8 cellular contexts compared by ENCODE assay signal in the genomic region with DNA sequence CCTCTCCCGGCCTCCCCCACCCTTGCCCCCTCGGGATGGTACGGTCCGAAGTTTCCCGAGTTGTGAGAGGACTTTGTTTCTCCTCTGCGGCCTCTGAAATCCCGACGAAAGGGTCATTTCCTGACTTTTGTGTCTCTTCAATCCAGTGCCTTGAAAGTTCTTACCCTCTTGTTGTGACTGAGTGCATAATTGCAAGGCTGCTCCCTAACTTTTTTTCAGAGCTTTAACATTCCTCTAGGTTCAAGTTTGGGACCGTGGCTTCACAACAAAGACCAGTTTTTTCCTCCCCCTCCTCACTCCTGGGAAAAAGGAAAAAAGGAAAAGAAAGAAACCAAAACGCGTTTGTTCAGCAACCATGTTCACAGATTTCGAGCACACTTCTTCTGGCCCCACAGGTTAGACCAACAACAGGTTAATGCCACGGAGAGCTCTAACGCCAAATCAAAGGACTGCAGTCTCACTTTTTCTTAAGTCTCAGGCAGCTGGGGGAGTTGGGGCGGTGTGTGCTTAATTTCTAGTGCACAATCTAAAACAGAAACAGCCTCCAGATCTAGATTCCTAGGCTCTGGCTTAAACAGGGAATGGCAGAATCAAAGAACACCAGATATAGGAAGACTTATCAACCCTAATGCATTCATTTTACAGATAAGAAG.
DNase-seq lines count a peak whose midpoint lies in the region; ATAC-seq and TF ChIP-seq lines count a peak whose summit lies in the region.

No MANE protein-coding gene starts in this region.

- no peaks in the 10 kb centered on the region for H3K36me3 ChIP-seq in GM23338 (ENCODE audit: insufficient read depth)
- no peaks in the 10 kb centered on the region for H3K36me3 ChIP-seq in right atrium auricular region
- H3K36me3 ChIP-seq in skeletal muscle satellite cell (ENCODE audit: insufficient read depth, low read length) = no peaks in the 10 kb centered on the region

- peaks cover 48% of the 10 kb centered on the region for H3K4me1 ChIP-seq in GM23338 (ENCODE audit: insufficient read depth)
- H3K4me1 ChIP-seq in right atrium auricular region = peaks cover 0 to 32% of the 10 kb centered on the region in 2 donors
- H3K4me1 ChIP-seq in skeletal muscle satellite cell (ENCODE audit: control insufficient read depth, insufficient read depth, low read length) = peaks cover 41% of the 10 kb centered on the region

- H3K4me3 Mint-ChIP-seq in GM23338 = peak overlapping the region; percentile 83
- peak overlapping the region; percentile 9 for H3K4me3 Mint-ChIP-seq in activated CD8-positive, alpha-beta T cell treated with anti-CD3 and anti-CD28 coated beads for 36 hours

- no peaks in the 10 kb centered on the region for H3K9me2 ChIP-seq in GM23338 (ENCODE audit: insufficient read depth)

- H3K79me2 ChIP-seq in GM23338 (replicated peaks; ENCODE audit: insufficient read depth) = no peaks in the 10 kb centered on the region

- peak overlapping the region; percentile 97 for H3K27ac Mint-ChIP-seq in GM23338
- no peak overlapping the region for H3K27ac Mint-ChIP-seq in activated CD8-positive, alpha-beta T cell treated with anti-CD3 and anti-CD28 coated beads for 36 hours

- H3K36me3 Mint-ChIP-seq in GM23338 (ENCODE audit: low read depth) = no peaks in the 10 kb centered on the region
- H3K36me3 Mint-ChIP-seq in activated CD8-positive, alpha-beta T cell treated with anti-CD3 and anti-CD28 coated beads for 36 hours (ENCODE audit: low read depth) = no peaks in the 10 kb centered on the region

- H3K27ac ChIP-seq in GM23338 (ENCODE audit: low read depth) (peak overlapping the region; percentile 59; the same call in 1 of the 2 replicates), right atrium auricular region (peak overlapping the region; percentile 78 to 88)

- H3K4me3 ChIP-seq in GM23338 (peak overlapping the region; percentile 55), right atrium auricular region (peak overlapping the region; percentile 45 to 52), skeletal muscle satellite cell (ENCODE audit: low read length) (peak overlapping the region; percentile 70)

- H3K4me1 Mint-ChIP-seq in GM23338 = peaks cover 71% of the 10 kb centered on the region
- H3K4me1 Mint-ChIP-seq in activated CD8-positive, alpha-beta T cell treated with anti-CD3 and anti-CD28 coated beads for 36 hours (ENCODE audit: low read depth) = peaks cover 36% of the 10 kb centered on the region

- H3K4me2 ChIP-seq in GM23338 (peak overlapping the region; percentile 81), skeletal muscle satellite cell (ENCODE audit: low read length) (peak overlapping the region; percentile 93)

- CTCF ChIA-PET in activated CD8-positive, alpha-beta T cell treated with anti-CD3 and anti-CD28 coated beads for 36 hours (lab: Charles Lee) = interaction anchor here (1.4 kb wide), 1 partner anchor 11 kb away, joined by 3 read pairs; no protein-coding TSS in a partner anchor

- TF ChIP-seq CTCF in GM23338 (conservative IDR thresholded peaks at IDR 0.05; ENCODE audit: low read depth in 2 of 2) (no peak), right atrium auricular region (IDR thresholded peaks at IDR 0.05) (no peak)
- no peak for TF ChIP-seq CTCF in activated CD8-positive, alpha-beta T cell treated with anti-CD3 and anti-CD28 coated beads for 36 hours (IDR thresholded peaks at IDR 0.05)

- H3K27me3 ChIP-seq in GM23338 (ENCODE audit: insufficient read depth) (peaks cover 71% of the 10 kb centered on the region), right atrium auricular region (no peaks in the 10 kb centered on the region), skeletal muscle satellite cell (ENCODE audit: control insufficient read depth, insufficient read depth, low read length) (no peaks in the 10 kb centered on the region)

- peak overlapping the region; percentile 81 for H2AFZ ChIP-seq in GM23338

- peak overlapping the region; percentile 88 for H3K9ac ChIP-seq in skeletal muscle satellite cell (ENCODE audit: low read depth, low read length)

- intact Hi-C loops in activated CD8-positive, alpha-beta T cell treated with anti-CD3 and anti-CD28 coated beads for 36 hours (cut with micrococcal nuclease) = no loop called here

- DNase-seq in GM23338 (ENCODE audit: low spot score) (peak; percentile 38), right atrium auricular region (ENCODE audit: low spot score) (no peak)
- no peak for DNase-seq in activated CD8-positive, alpha-beta T cell treated with anti-CD3 and anti-CD28 coated beads for 36 hours
- no peak for DNase-seq in stimulated activated CD4-positive, alpha-beta T cell treated with anti-CD3 and anti-CD28 coated beads, Interleukin-4, amount 100 ng/mL, for 4 hours

- H3K9me3 ChIP-seq in right atrium auricular region (no peaks in the 10 kb centered on the region), skeletal muscle satellite cell (replicated peaks; ENCODE audit: low read length) (no peaks in the 10 kb centered on the region)

- H4K20me1 ChIP-seq in GM23338 (replicated peaks; ENCODE audit: insufficient read depth) = no peaks in the 10 kb centered on the region

- POLR2A ChIA-PET in activated CD8-positive, alpha-beta T cell treated with anti-CD3 and anti-CD28 coated beads for 36 hours (lab: Charles Lee) = no interaction called here

- no peak; the same call in 2 of the 3 replicates for ATAC-seq in GM23338
- no peak for ATAC-seq in activated CD8-positive, alpha-beta T cell treated with anti-CD3 and anti-CD28 coated beads for 36 hours
- no peak for ATAC-seq in GM18511 (IDR thresholded peaks at IDR 0.05; ENCODE audit: unreplicated experiment)
- ATAC-seq in GM21786 (IDR thresholded peaks at IDR 0.05; ENCODE audit: unreplicated experiment) = no peak
- no peak for ATAC-seq in HG02798 (IDR thresholded peaks at IDR 0.05; ENCODE audit: poor library complexity, unreplicated experiment)

- 0 out of 2 replicates have a peak, but pooled peaks cover 9% of the 10 kb centered on the region for H3F3A ChIP-seq in GM23338 (replicated peaks; ENCODE audit: low read depth)

- H3K9me3 Mint-ChIP-seq in GM23338 = no peaks in the 10 kb centered on the region; the same call in 2 of the 3 replicates
- H3K9me3 Mint-ChIP-seq in activated CD8-positive, alpha-beta T cell treated with anti-CD3 and anti-CD28 coated beads for 36 hours = no peaks in the 10 kb centered on the region

- H3K27me3 Mint-ChIP-seq in GM23338 (ENCODE audit: insufficient read depth, low read depth, poor library complexity) = peaks cover 72% of the 10 kb centered on the region
- peaks cover 55% of the 10 kb centered on the region for H3K27me3 Mint-ChIP-seq in activated CD8-positive, alpha-beta T cell treated with anti-CD3 and anti-CD28 coated beads for 36 hours

TF ChIP-seq in GM23338, 12 proteins besides CTCF, POLR2A, EP300 and RAD21:
- no peak for TF ChIP-seq STAT1 (IDR thresholded peaks at IDR 0.05; ENCODE audit: unreplicated experiment)
- no peak for TF ChIP-seq EZH2phosphoT487 (IDR thresholded peaks at IDR 0.05; ENCODE audit: unreplicated experiment)
- no peak for TF ChIP-seq POLR2AphosphoS5 (IDR thresholded peaks at IDR 0.05; ENCODE audit: low read depth)
- TF ChIP-seq, protein P1, sequence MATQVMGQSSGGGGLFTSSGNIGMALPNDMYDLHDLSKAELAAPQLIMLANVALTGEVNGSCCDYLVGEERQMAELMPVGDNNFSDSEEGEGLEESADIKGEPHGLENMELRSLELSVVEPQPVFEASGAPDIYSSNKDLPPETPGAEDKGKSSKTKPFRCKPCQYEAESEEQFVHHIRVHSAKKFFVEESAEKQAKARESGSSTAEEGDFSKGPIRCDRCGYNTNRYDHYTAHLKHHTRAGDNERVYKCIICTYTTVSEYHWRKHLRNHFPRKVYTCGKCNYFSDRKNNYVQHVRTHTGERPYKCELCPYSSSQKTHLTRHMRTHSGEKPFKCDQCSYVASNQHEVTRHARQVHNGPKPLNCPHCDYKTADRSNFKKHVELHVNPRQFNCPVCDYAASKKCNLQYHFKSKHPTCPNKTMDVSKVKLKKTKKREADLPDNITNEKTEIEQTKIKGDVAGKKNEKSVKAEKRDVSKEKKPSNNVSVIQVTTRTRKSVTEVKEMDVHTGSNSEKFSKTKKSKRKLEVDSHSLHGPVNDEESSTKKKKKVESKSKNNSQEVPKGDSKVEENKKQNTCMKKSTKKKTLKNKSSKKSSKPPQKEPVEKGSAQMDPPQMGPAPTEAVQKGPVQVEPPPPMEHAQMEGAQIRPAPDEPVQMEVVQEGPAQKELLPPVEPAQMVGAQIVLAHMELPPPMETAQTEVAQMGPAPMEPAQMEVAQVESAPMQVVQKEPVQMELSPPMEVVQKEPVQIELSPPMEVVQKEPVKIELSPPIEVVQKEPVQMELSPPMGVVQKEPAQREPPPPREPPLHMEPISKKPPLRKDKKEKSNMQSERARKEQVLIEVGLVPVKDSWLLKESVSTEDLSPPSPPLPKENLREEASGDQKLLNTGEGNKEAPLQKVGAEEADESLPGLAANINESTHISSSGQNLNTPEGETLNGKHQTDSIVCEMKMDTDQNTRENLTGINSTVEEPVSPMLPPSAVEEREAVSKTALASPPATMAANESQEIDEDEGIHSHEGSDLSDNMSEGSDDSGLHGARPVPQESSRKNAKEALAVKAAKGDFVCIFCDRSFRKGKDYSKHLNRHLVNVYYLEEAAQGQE (IDR thresholded peaks at IDR 0.05; ENCODE audit: unreplicated experiment) = no peak
